In genomic region chr21:24045775-24046215, GRCh38 we compare ENCODE assay signal across 8 cellular contexts.
A peak's percentile ranks its signal among the peaks of the same experiment; 100 is the strongest.
DNase-seq lines count a peak whose midpoint lies in the region; ATAC-seq and TF ChIP-seq lines count a peak whose summit lies in the region.

No MANE protein-coding gene starts in this region.

- H3K9me3 Mint-ChIP-seq in CD14-positive monocyte, result peaks cover 0 to 2% (median 0%) of the 10 kb centered on the region in 7 donors

- DNase-seq in CD14-positive monocyte (ENCODE audit: low spot score) (no peak), HL-60 (ENCODE audit: low read depth in 1 of 2, low spot score in 1 of 2) (peak in 1 of 2 experiments; percentile 51), T1000 (lab: John Stamatoyannopoulos, UW) (peak; percentile 92), fibroblast of mammary gland (ENCODE audit: low read depth) (peak; percentile 86), omental fat pad (ENCODE audit: low spot score) (peak; percentile 33)

- no peak overlapping the region for H3K27ac ChIP-seq in HL-60 (replicated peaks)

- peak; percentile 16 for TF ChIP-seq CTCF in CD14-positive monocyte (IDR thresholded peaks at IDR 0.05)
- peak; percentile 32 for TF ChIP-seq CTCF in HL-60 (IDR thresholded peaks at IDR 0.05; ENCODE audit: insufficient read depth, low read length)
- peak; percentile 24 for TF ChIP-seq CTCF in fibroblast of mammary gland (conservative IDR thresholded peaks at IDR 0.05; ENCODE audit: control insufficient read depth, insufficient read depth, low read depth, low read length)
- no peak for TF ChIP-seq CTCF in omental fat pad (IDR thresholded peaks at IDR 0.05)

- peaks cover 15% of the 10 kb centered on the region for H3K4me1 Mint-ChIP-seq in CD14-positive monocyte

- intact Hi-C loops in CD14-positive monocyte (cut with micrococcal nuclease), result no loop called here

- H3K4me3 ChIP-seq in HL-60 (replicated peaks; ENCODE audit: insufficient read depth, low read length), result no peak overlapping the region
- no peak overlapping the region for H3K4me3 ChIP-seq in fibroblast of mammary gland (ENCODE audit: control insufficient read depth, low read depth, low read length)

- no peak overlapping the region for H3K27ac Mint-ChIP-seq in CD14-positive monocyte

- peak; percentile 73 for ATAC-seq in omental fat pad (ENCODE audit: low FRiP score)
- no peak for ATAC-seq in HG03097 (IDR thresholded peaks at IDR 0.05; ENCODE audit: low FRiP score, unreplicated experiment)
- ATAC-seq in GM21447 (IDR thresholded peaks at IDR 0.05; ENCODE audit: unreplicated experiment), result no peak
- ATAC-seq in HG02678 (IDR thresholded peaks at IDR 0.05; ENCODE audit: unreplicated experiment), result no peak

- no peaks in the 10 kb centered on the region for H3K36me3 Mint-ChIP-seq in CD14-positive monocyte

- no peak overlapping the region for H3K4me3 Mint-ChIP-seq in CD14-positive monocyte

- no peaks in the 10 kb centered on the region for H3K27me3 ChIP-seq in HL-60 (ENCODE audit: insufficient read depth, poor library complexity, severe bottlenecking)

- H3K27me3 Mint-ChIP-seq in CD14-positive monocyte (ENCODE audit: low read depth in 3 of 3), result peaks cover 0 to 2% (median 0%) of the 10 kb centered on the region in 3 donors

Comparison
In these comparisons a context has a peak if more than half of its experiments do, and no peak if none do; other contexts are left out.
1. CTCF ChIP-seq: peak in CD14-positive monocyte (single experiment), HL-60 (single experiment) and fibroblast of mammary gland (single experiment); none in omental fat pad (0 of 3).